ENCODE assay signal across 7 cellular contexts in the genomic region with DNA sequence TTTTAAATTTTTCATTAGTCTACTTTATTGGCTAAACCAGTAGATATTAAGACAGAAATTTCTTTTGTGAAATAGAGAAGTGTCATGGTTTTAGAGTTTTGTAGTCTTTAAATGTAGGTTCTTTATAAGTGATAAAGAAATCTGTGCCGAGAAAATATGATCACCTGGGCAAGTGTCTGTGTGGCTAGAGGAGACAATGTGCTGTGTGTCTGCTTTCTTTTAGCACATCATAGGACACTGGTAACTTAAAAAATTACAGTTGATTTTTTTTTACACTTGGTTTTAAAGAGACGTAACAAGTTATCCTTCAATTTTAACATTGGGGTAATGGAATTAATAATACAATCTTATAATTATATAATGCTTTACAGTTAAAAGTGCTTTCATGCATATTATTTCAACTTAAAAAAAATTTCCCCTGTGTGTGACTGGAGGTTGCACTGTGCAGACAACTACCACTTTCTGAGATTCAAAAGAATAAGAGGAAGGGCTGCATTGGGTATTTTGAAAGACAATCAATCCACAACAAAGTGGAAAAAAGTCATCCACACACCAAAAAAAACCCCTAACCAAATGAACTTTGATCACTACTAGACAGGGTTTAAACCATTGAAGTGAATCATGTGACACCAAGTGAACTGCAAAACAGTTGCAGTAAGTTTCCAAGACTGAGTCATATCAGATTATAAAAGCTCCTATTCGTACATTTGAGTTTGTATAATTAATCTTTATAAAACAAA. TPM values are rescaled to one million over a fixed set of nuclear protein-coding genes. Genes with fewer than 3 reads are reported as not detected.
A peak's percentile ranks its signal among the peaks of the same experiment; 100 is the strongest.
DNase-seq lines count a peak whose midpoint lies in the region; ATAC-seq and TF ChIP-seq lines count a peak whose summit lies in the region.

No MANE protein-coding gene starts in this region.

- no peak overlapping the region for H3K27ac ChIP-seq in OCI-LY7 (ENCODE audit: low read depth, low read length, poor library complexity, severe bottlenecking)

- CTCF ChIA-PET in OCI-LY7 (lab: Charles Lee; ENCODE audit: unreplicated experiment) = interaction anchor here (1.0 kb wide), 1 partner anchor 11 kb away, joined by 3 read pairs; no protein-coding TSS in a partner anchor

- no peaks in the 10 kb centered on the region for H3K9me3 ChIP-seq in OCI-LY7 (ENCODE audit: low read length)

- peak overlapping the region; percentile 33; the same call in 1 of the 2 replicates for H3K4me2 ChIP-seq in OCI-LY7 (ENCODE audit: low read length)

- H2AFZ ChIP-seq in OCI-LY7 (ENCODE audit: low read length) = no peak overlapping the region

- ATAC-seq in GM18867 (IDR thresholded peaks at IDR 0.05; ENCODE audit: unreplicated experiment) (peak; percentile 54), HG02642 (IDR thresholded peaks at IDR 0.05; ENCODE audit: poor library complexity, unreplicated experiment) (peak; percentile 59)

- intact Hi-C loops in OCI-LY7 (cut with micrococcal nuclease; ENCODE audit: unreplicated experiment) = no loop called here

- no peaks in the 10 kb centered on the region for H3K4me1 ChIP-seq in OCI-LY7 (ENCODE audit: insufficient read depth, low read length, poor library complexity, severe bottlenecking)

- H4K20me1 ChIP-seq in OCI-LY7 (ENCODE audit: insufficient read depth, low read length) = no peaks in the 10 kb centered on the region

- POLR2A ChIA-PET in OCI-LY7 (lab: Charles Lee) = interaction anchor here (1.3 to 1.5 kb wide), 3 partner anchors 9 to 15 kb away, joined by 3 read pairs; no protein-coding TSS in a partner anchor

- H3K4me3 ChIP-seq in OCI-LY7 (ENCODE audit: low read depth, low read length, poor library complexity, severe bottlenecking) = no peak overlapping the region

- no TSS peak for BruUV-seq in OCI-LY7 (replicated peaks; lab: Mats Ljungman, UMichigan)

- no peaks in the 10 kb centered on the region for H3K9me2 ChIP-seq in OCI-LY7 (ENCODE audit: insufficient read depth, low read length)

- DNase-seq in OCI-LY7 (ENCODE audit: low spot score) (no peak), germinal center (ENCODE audit: low spot score) (peak; percentile 17), pons (ENCODE audit: low spot score) (no peak), NCI-H524 treated with DMSO at 0.1 percent for 48 hours (lab: John Stamatoyannopoulos, UW) (no peak), NCI-H82 treated with DMSO at 0.1 percent for 48 hours (lab: John Stamatoyannopoulos, UW; ENCODE audit: unreplicated experiment) (no peak)

- no peak for TF ChIP-seq CTCF in OCI-LY7 (conservative IDR thresholded peaks at IDR 0.05; ENCODE audit: low read length)

- no peaks in the 10 kb centered on the region for H3K79me2 ChIP-seq in OCI-LY7 (ENCODE audit: insufficient read depth, low read depth, low read length)

- H3K36me3 ChIP-seq in OCI-LY7 (ENCODE audit: insufficient read depth, low read length) = no peaks in the 10 kb centered on the region

RNA-seq across cellular contexts. Expression of a gene that starts 50.0 kb away (rescaled TPM):
- total RNA-seq in OCI-LY7 (2014; rRNA removed; shearing (Covaris generic)) = 0.44 and 0.50 TPM in 2 replicates
- total RNA-seq in OCI-LY7 (2022) = 0.30 and 1.1 TPM in 2 replicates
